18 cellular contexts compared by ENCODE assay signal in the genomic region with DNA sequence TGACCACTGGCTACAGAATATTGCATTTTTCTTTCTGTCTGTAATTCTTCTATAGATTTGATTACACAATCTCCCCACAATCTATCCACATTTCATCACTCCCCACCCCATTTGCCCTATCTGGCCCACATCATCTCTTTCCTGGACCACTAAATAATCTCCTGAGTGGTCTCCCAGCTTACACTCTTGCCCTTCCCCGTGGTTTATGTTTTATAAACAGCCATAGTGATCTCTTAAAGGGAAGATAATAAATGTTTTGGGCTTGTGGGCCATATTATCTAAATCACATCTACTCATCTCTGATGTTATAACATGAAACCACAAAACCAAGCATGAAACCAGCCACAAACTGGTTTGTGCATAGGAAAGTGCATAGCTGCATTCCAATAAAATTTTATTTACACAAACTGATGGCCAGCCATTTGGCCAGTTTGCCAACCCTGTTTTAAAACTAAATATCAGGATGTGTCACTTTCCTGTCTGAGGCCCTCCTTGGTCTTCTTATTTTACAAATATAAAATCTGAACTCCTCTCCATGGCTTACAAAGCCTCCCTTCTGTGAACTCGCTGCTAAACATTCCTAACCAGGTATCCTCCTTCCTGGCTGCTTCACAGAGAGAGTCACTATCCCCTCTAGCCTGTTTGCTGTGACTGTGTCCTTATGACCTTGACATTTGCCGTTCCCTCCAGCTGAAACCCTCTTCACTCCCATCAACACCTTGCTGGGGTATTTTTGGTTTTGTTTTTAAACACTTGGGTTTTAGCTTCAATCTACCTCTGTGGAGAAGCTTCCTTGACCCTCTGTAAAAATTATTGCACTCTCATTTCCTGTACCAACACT.
DNase-seq lines count a peak whose midpoint lies in the region; ATAC-seq, FAIRE-seq and TF ChIP-seq lines count a peak whose summit lies in the region.
"Had no signal": no experiment of that assay in that cellular context is flagged by ENCODE, and none has a peak within 500 bp of the region (broad histone marks: within the 10 kb centered on the region; RNA-seq: fewer than 3 reads in every experiment).

No MANE protein-coding gene starts in this region.

- ATAC-seq in HepG2 = peak; percentile 76
- no peak for ATAC-seq in right lobe of liver
- no peak for ATAC-seq in HG03139 (IDR thresholded peaks at IDR 0.05; ENCODE audit: unreplicated experiment)
- ATAC-seq in GM21390 (IDR thresholded peaks at IDR 0.05; ENCODE audit: unreplicated experiment) = no peak
- ATAC-seq in GM21529 (IDR thresholded peaks at IDR 0.05; ENCODE audit: unreplicated experiment) = no peak
- ATAC-seq: left lung had no signal

- no peak for TF ChIP-seq EP300 in HepG2 (IDR thresholded peaks at IDR 0.05; ENCODE audit: low read depth in 2 of 2, low read length in 2 of 2)
- TF ChIP-seq EP300 in HepG2 (CRISPR knock-in tag; IDR thresholded peaks at IDR 0.05; ENCODE audit: borderline replicate concordance) = no peak

- peak; percentile 60 for FAIRE-seq in HepG2 (lab: Jason Lieb, UNC)
- FAIRE-seq: GM19239 had no signal

- H2AFZ ChIP-seq in HepG2 (ENCODE audit: low read length) = no peak overlapping the region

- H3K36me3 ChIP-seq in HepG2 (replicated peaks in 1 of 2; ENCODE audit: control insufficient read depth in 1 of 2, insufficient read depth in 2 of 2, low read length in 2 of 2) (no peaks in the 10 kb centered on the region), right lobe of liver (no peaks in the 10 kb centered on the region), SJSA1 (no peaks in the 10 kb centered on the region)
- H3K36me3 ChIP-seq in effector memory CD4-positive, alpha-beta T cell (ENCODE audit: control insufficient read depth, insufficient read depth, low read length) = no peaks in the 10 kb centered on the region
- H3K36me3 ChIP-seq: esophagus muscularis mucosa, left lung, suprapubic skin had no signal

- H3K4me2 ChIP-seq in HepG2 (ENCODE audit: low read depth, low read length) = peak overlapping the region; percentile 21; the same call in 1 of the 2 replicates

- no peak overlapping the region for H3K9ac ChIP-seq in HepG2 (ENCODE audit: insufficient read depth, low read depth, low read length)

- no TSS peak for BruUV-seq in HepG2 (replicated peaks; lab: Mats Ljungman, UMichigan)

- H3K27me3 ChIP-seq in HepG2 (ENCODE audit: control insufficient read depth in 1 of 2, insufficient read depth in 2 of 2, low read length in 2 of 2) = no peaks in the 10 kb centered on the region
- H3K27me3 ChIP-seq in right lobe of liver = no peaks in the 10 kb centered on the region
- peaks cover 7% of the 10 kb centered on the region for H3K27me3 ChIP-seq in SJSA1 (replicated peaks)
- H3K27me3 ChIP-seq in effector memory CD4-positive, alpha-beta T cell (replicated peaks; ENCODE audit: control insufficient read depth, insufficient read depth, low read length, poor library complexity, severe bottlenecking) = no peaks in the 10 kb centered on the region
- H3K27me3 ChIP-seq: esophagus muscularis mucosa, left lung, suprapubic skin had no signal

- H3K79me2 ChIP-seq in HepG2 (ENCODE audit: insufficient read depth, low read length) = no peaks in the 10 kb centered on the region

- in situ Hi-C loops in HepG2 (cut with HindIII; ENCODE audit: extremely low pct_ligation_motif_present, low pct_unique_long_range_greater_than_20kb) = no loop called here

- H3K4me1 ChIP-seq in HepG2 (ENCODE audit: insufficient read depth, low read length) (peaks cover 30% of the 10 kb centered on the region), right lobe of liver (no peaks in the 10 kb centered on the region), SJSA1 (replicated peaks) (peaks cover 39% of the 10 kb centered on the region)
- no peaks in the 10 kb centered on the region for H3K4me1 ChIP-seq in effector memory CD4-positive, alpha-beta T cell (ENCODE audit: control insufficient read depth, insufficient read depth, low read length, poor library complexity, severe bottlenecking)
- H3K4me1 ChIP-seq: left lung, suprapubic skin had no signal

- H3K4me3 ChIP-seq in HepG2 (replicated peaks in 1 of 3; ENCODE audit: insufficient read depth in 1 of 3, low read depth in 2 of 3, low read length in 3 of 3) = no peak overlapping the region
- no peak overlapping the region for H3K4me3 ChIP-seq in right lobe of liver
- H3K4me3 ChIP-seq in SJSA1 = no peak overlapping the region
- H3K4me3 ChIP-seq in fibroblast of pulmonary artery (replicated peaks; ENCODE audit: low read depth, low read length) = no peak overlapping the region
- no peak overlapping the region for H3K4me3 ChIP-seq in effector memory CD4-positive, alpha-beta T cell (ENCODE audit: insufficient read depth, low read depth, low read length, poor library complexity, severe bottlenecking)
- H3K4me3 ChIP-seq: esophagus muscularis mucosa, left lung, suprapubic skin had no signal

- CTCF ChIA-PET in HepG2 (lab: Yijun Ruan, JAX; ENCODE audit: low intra/inter-chr PET ratio, low total read pairs) = no interaction called here

- TF ChIP-seq POLR2A in HepG2 (IDR thresholded peaks at IDR 0.05; ENCODE audit: insufficient read depth in 1 of 2, low read depth in 2 of 2, low read length in 2 of 2) (no peak), right lobe of liver (IDR thresholded peaks at IDR 0.05) (no peak)

- intact Hi-C loops in HepG2 (cut with micrococcal nuclease; ENCODE audit: unreplicated experiment) (no loop called here), right lobe of liver (cut with DNase I) (no loop called here)

- no peaks in the 10 kb centered on the region for H4K20me1 ChIP-seq in HepG2 (ENCODE audit: insufficient read depth, low read length)

- H3K27ac ChIP-seq in HepG2 (ENCODE audit: extremely low read length, insufficient read depth, low read length) (no peak overlapping the region), right lobe of liver (no peak overlapping the region), SJSA1 (peak overlapping the region; percentile 1; the same call in 1 of the 2 replicates)
- H3K27ac ChIP-seq in effector memory CD4-positive, alpha-beta T cell (ENCODE audit: insufficient read depth, low read length, poor library complexity, severe bottlenecking) = no peak overlapping the region
- H3K27ac ChIP-seq: esophagus muscularis mucosa, left lung, suprapubic skin had no signal

- WGBS in HepG2 (ENCODE audit: low lambda C conversion rate) = 66% methylated on average over 3 of the region's 3 CpGs
- 51% methylated on average over 3 of the region's 3 CpGs for WGBS in right lobe of liver (ENCODE audit: insufficient coverage, low coverage, low lambda C conversion rate, missing lambda C conversion rate)

- POLR2A ChIA-PET in HepG2 (lab: Yijun Ruan, JAX) = no interaction called here

- no peak for TF ChIP-seq CTCF in HepG2 (CRISPR knock-in tag; IDR thresholded peaks at IDR 0.05)
- no peak for TF ChIP-seq CTCF in right lobe of liver (IDR thresholded peaks at IDR 0.05)
- TF ChIP-seq CTCF in fibroblast of pulmonary artery (IDR thresholded peaks at IDR 0.05; ENCODE audit: low read length, missing control alignments) = no peak

- no peak for TF ChIP-seq RAD21 in HepG2 (CRISPR knock-in tag; IDR thresholded peaks at IDR 0.05)

- no peaks in the 10 kb centered on the region for H3K9me3 ChIP-seq in HepG2 (ENCODE audit: low read length)
- no peaks in the 10 kb centered on the region for H3K9me3 ChIP-seq in right lobe of liver
- H3K9me3 ChIP-seq in SJSA1 (replicated peaks) = no peaks in the 10 kb centered on the region
- no peaks in the 10 kb centered on the region for H3K9me3 ChIP-seq in effector memory CD4-positive, alpha-beta T cell (ENCODE audit: control insufficient read depth, low read length)
- H3K9me3 ChIP-seq: esophagus muscularis mucosa, suprapubic skin had no signal

- DNase-seq in HepG2 (ENCODE audit: low spot score) (peak; percentile 46), right lobe of liver (no peak), SJSA1 (ENCODE audit: low read depth in 1 of 2, low spot score in 2 of 2) (peak; percentile 78 to 93), fibroblast of pulmonary artery (ENCODE audit: low read depth) (peak; percentile 15)
- no peak for DNase-seq in effector memory CD4-positive, alpha-beta T cell
- DNase-seq: ACHN; activated CD4-positive, alpha-beta memory T cell treated with anti-CD3 and anti-CD28 coated beads, Interleukin-2, amount 10 ng/mL, durations not matched to agents 7 days and 5 days; COR-L47; left lung; NCI-H1417 treated with DMSO at 0.1 percent for 48 hours; NCI-H226; stimulated activated CD4-positive, alpha-beta T cell treated with anti-CD3 and anti-CD28 coated beads, Interleukin-1b, Interleukin-23, amount 100 ng/mL, for 48 hours had no signal

TF ChIP-seq in HepG2, 621 proteins besides CTCF, POLR2A, EP300 and RAD21 (continues in another document):
- TF ChIP-seq HNRNPK (IDR thresholded peaks at IDR 0.05; ENCODE audit: low read depth, low read length, poor library complexity, severe bottlenecking) (peak; percentile 19), ARID2 (CRISPR knock-in tag; IDR thresholded peaks at IDR 0.05; ENCODE audit: borderline replicate concordance) (no peak), CEBPB (IDR thresholded peaks at IDR 0.05; ENCODE audit: borderline replicate concordance, low read depth, low read length) (peak; percentile 44), THYN1 (CRISPR knock-in tag; IDR thresholded peaks at IDR 0.05; ENCODE audit: borderline replicate concordance, low read depth) (no peak), TEAD3 (CRISPR knock-in tag; optimal IDR thresholded peaks at IDR 0.05; ENCODE audit: borderline replicate concordance) (peak; percentile 11), ESRRA (CRISPR knock-in tag; IDR thresholded peaks at IDR 0.05; ENCODE audit: low read depth) (peak; percentile 80), ZNF670 (CRISPR knock-in tag; IDR thresholded peaks at IDR 0.05; ENCODE audit: borderline replicate concordance) (no peak)

Comparison
In these comparisons a context has a peak if more than half of its experiments do, and no peak if none do; other contexts are left out.
1. DNase-seq: peak in HepG2 (single experiment), SJSA1 (2 of 2) and fibroblast of pulmonary artery (single experiment); none in right lobe of liver (0 of 3) and effector memory CD4-positive, alpha-beta T cell (0 of 3).